In genomic region chr16:22372882-22373661, GRCh38 we compare ENCODE assay signal across 1 cellular context.
A peak's percentile ranks its signal among the peaks of the same experiment; 100 is the strongest.
TF ChIP-seq lines count a peak whose summit lies in the region.

No MANE protein-coding gene starts in this region.

TF ChIP-seq in HepG2, 621 proteins besides CTCF, POLR2A, EP300 and RAD21 (continued from another document):
- TF ChIP-seq ZNF18 (CRISPR knock-in tag; IDR thresholded peaks at IDR 0.05; ENCODE audit: insufficient replicate concordance) (peak; percentile 58), ONECUT2 (CRISPR knock-in tag; IDR thresholded peaks at IDR 0.05) (0 out of 2 replicates have a peak, but pooled peaks have one; percentile 17), ZFP91 (CRISPR knock-in tag; IDR thresholded peaks at IDR 0.05; ENCODE audit: borderline replicate concordance) (no peak), PHF21A (CRISPR knock-in tag; IDR thresholded peaks at IDR 0.05) (no peak), POGK (CRISPR knock-in tag; conservative IDR thresholded peaks at IDR 0.05) (0 out of 2 replicates have a peak, but pooled peaks have one; percentile 0), ZBTB46 (CRISPR knock-in tag; IDR thresholded peaks at IDR 0.05; ENCODE audit: borderline replicate concordance) (no peak), NR2F1 (CRISPR knock-in tag; IDR thresholded peaks at IDR 0.05) (no peak), ZNF570 (CRISPR knock-in tag; IDR thresholded peaks at IDR 0.05; ENCODE audit: borderline replicate concordance) (no peak), GMEB1 (CRISPR knock-in tag; IDR thresholded peaks at IDR 0.05; ENCODE audit: borderline replicate concordance) (no peak), ZBTB43 (CRISPR knock-in tag; conservative IDR thresholded peaks at IDR 0.05) (no peak), SNAI1 (CRISPR knock-in tag; IDR thresholded peaks at IDR 0.05; ENCODE audit: borderline replicate concordance) (no peak), KAT8 (CRISPR knock-in tag; IDR thresholded peaks at IDR 0.05) (0 out of 2 replicates have a peak, but pooled peaks have one; percentile 12), SP140L (CRISPR knock-in tag; IDR thresholded peaks at IDR 0.05; ENCODE audit: borderline replicate concordance) (0 out of 2 replicates have a peak, but pooled peaks have one; percentile 27), ZBTB44 (CRISPR knock-in tag; IDR thresholded peaks at IDR 0.05) (no peak), ZBTB1 (CRISPR knock-in tag; IDR thresholded peaks at IDR 0.05; ENCODE audit: borderline replicate concordance) (no peak), ASH2L (IDR thresholded peaks at IDR 0.05; ENCODE audit: insufficient read length, low read depth, low read length) (peak; percentile 76), RORA (CRISPR knock-in tag; IDR thresholded peaks at IDR 0.05) (peak; percentile 17; the same call in 1 of the 2 replicates), BHLHE40 (IDR thresholded peaks at IDR 0.05; ENCODE audit: low read length) (0 out of 2 replicates have a peak, but pooled peaks have one; percentile 5), HMG20B (CRISPR knock-in tag; conservative IDR thresholded peaks at IDR 0.05) (no peak), POLR2AphosphoS2 (IDR thresholded peaks at IDR 0.05; ENCODE audit: low read depth, low read length) (no peak), AHDC1 (CRISPR knock-in tag; IDR thresholded peaks at IDR 0.05; ENCODE audit: borderline replicate concordance) (no peak), THAP8 (CRISPR knock-in tag; IDR thresholded peaks at IDR 0.05; ENCODE audit: borderline replicate concordance) (0 out of 2 replicates have a peak, but pooled peaks have one; percentile 8), DPF2 (CRISPR knock-in tag; IDR thresholded peaks at IDR 0.05; ENCODE audit: borderline replicate concordance, low read depth) (0 out of 2 replicates have a peak, but pooled peaks have one; percentile 3), IRF2 (CRISPR knock-in tag; IDR thresholded peaks at IDR 0.05) (peak; percentile 63; the same call in 1 of the 2 replicates), AFF4 (CRISPR knock-in tag; IDR thresholded peaks at IDR 0.05) (no peak), ZNF317 (CRISPR knock-in tag; IDR thresholded peaks at IDR 0.05) (0 out of 2 replicates have a peak, but pooled peaks have one; percentile 74), ZNF446 (CRISPR knock-in tag; IDR thresholded peaks at IDR 0.05) (no peak)
TF ChIP-seq in HepG2: peak in this region for 40.
